10 cellular contexts compared by ENCODE assay signal in genomic region chr4:87120411-87121162, GRCh38.
DNase-seq lines count a peak whose midpoint lies in the region; ATAC-seq and TF ChIP-seq lines count a peak whose summit lies in the region.
"Had no signal": no experiment of that assay in that cellular context is flagged by ENCODE, and none has a peak within 500 bp of the region (broad histone marks: within the 10 kb centered on the region; RNA-seq: fewer than 3 reads in every experiment).

No MANE protein-coding gene starts in this region.

- H3K27ac Mint-ChIP-seq in activated CD4-positive, alpha-beta T cell treated with anti-CD3 and anti-CD28 coated beads for 36 hours = peak overlapping the region; percentile 35
- H3K27ac Mint-ChIP-seq in type B pancreatic cell = no peak overlapping the region

- no peak for DNase-seq in activated CD4-positive, alpha-beta T cell treated with anti-CD3 and anti-CD28 coated beads for 36 hours
- no peak for DNase-seq in activated CD4-positive, alpha-beta T cell treated with anti-CD3 and anti-CD28 coated beads, Interleukin-2, amount 50 U/mL, for 48 hours
- DNase-seq in mucosa of gallbladder (ENCODE audit: low spot score) (peak; percentile 61), type B pancreatic cell (ENCODE audit: extremely low spot score, unreplicated experiment) (no peak), inferior parietal cortex (ENCODE audit: extremely low spot score) (no peak)
- DNase-seq: GM23248 had no signal

- peaks cover 20% of the 10 kb centered on the region for H3K4me1 Mint-ChIP-seq in activated CD4-positive, alpha-beta T cell treated with anti-CD3 and anti-CD28 coated beads for 36 hours
- H3K4me1 Mint-ChIP-seq in type B pancreatic cell (ENCODE audit: unreplicated experiment) = peaks cover 50% of the 10 kb centered on the region

- no peak overlapping the region for H3K4me3 Mint-ChIP-seq in activated CD4-positive, alpha-beta T cell treated with anti-CD3 and anti-CD28 coated beads for 36 hours
- H3K4me3 Mint-ChIP-seq in type B pancreatic cell = peak overlapping the region; percentile 57

- intact Hi-C loops in activated CD4-positive, alpha-beta T cell treated with anti-CD3 and anti-CD28 coated beads for 36 hours (cut with DNase I, micrococcal nuclease) = no loop called here

- CTCF ChIA-PET in activated CD4-positive, alpha-beta T cell treated with anti-CD3 and anti-CD28 coated beads for 36 hours (lab: Charles Lee) = interaction anchor here (1.3 to 1.5 kb wide), 2 partner anchors 30 to 198 kb away, joined by 3 to 7 read pairs; no protein-coding TSS in a partner anchor

- H3K27me3 Mint-ChIP-seq in activated CD4-positive, alpha-beta T cell treated with anti-CD3 and anti-CD28 coated beads for 36 hours = no peaks in the 10 kb centered on the region
- no peaks in the 10 kb centered on the region for H3K27me3 Mint-ChIP-seq in type B pancreatic cell

- TF ChIP-seq CTCF in type B pancreatic cell (conservative IDR thresholded peaks at IDR 0.05) = no peak

- H3K36me3 Mint-ChIP-seq in activated CD4-positive, alpha-beta T cell treated with anti-CD3 and anti-CD28 coated beads for 36 hours (ENCODE audit: low read depth) = peaks cover 44% of the 10 kb centered on the region
- peaks cover 48% of the 10 kb centered on the region for H3K36me3 Mint-ChIP-seq in type B pancreatic cell

- peak; percentile 13 for ATAC-seq in activated CD4-positive, alpha-beta T cell treated with anti-CD3 and anti-CD28 coated beads for 36 hours
- peak; percentile 93 for ATAC-seq in esophagus mucosa
- no peak for ATAC-seq in GM18511 (IDR thresholded peaks at IDR 0.05; ENCODE audit: unreplicated experiment)
- no peak for ATAC-seq in HG02759 (IDR thresholded peaks at IDR 0.05; ENCODE audit: unreplicated experiment)
- ATAC-seq: A549 had no signal

- POLR2A ChIA-PET in activated CD4-positive, alpha-beta T cell treated with anti-CD3 and anti-CD28 coated beads for 36 hours (lab: Charles Lee) = interaction anchor here (0.8 kb wide), 1 partner anchor 15 kb away, joined by 5 read pairs; no protein-coding TSS in a partner anchor

- no peaks in the 10 kb centered on the region for H3K9me3 Mint-ChIP-seq in activated CD4-positive, alpha-beta T cell treated with anti-CD3 and anti-CD28 coated beads for 36 hours (ENCODE audit: low read depth)
- H3K9me3 Mint-ChIP-seq in type B pancreatic cell = no peaks in the 10 kb centered on the region

Comparison
In these comparisons a context has a peak if more than half of its experiments do, and no peak if none do; other contexts are left out.
1. ATAC-seq: peak in activated CD4-positive, alpha-beta T cell treated with anti-CD3 and anti-CD28 coated beads for 36 hours (single experiment) and esophagus mucosa (single experiment); none in GM18511 (single experiment) and HG02759 (single experiment).